ENCODE assay signal across 1 cellular context in genomic region chrX:155635019-155635418, GRCh38.
TF ChIP-seq lines count a peak whose summit lies in the region.

No MANE protein-coding gene starts in this region.

TF ChIP-seq in HEK293, 187 proteins besides CTCF, POLR2A, EP300 and RAD21:
- TF ChIP-seq ZNF280D (tag by site-specific recombination; IDR thresholded peaks at IDR 0.05) (0 out of 2 replicates have a peak, but pooled peaks have one; percentile 72), ZNF146 (tag by site-specific recombination; IDR thresholded peaks at IDR 0.05) (peak; percentile 94)
